In genomic region chr4:52477191-52477590, GRCh38 we compare ENCODE assay signal across 18 cellular contexts.
DNase-seq lines count a peak whose midpoint lies in the region; ATAC-seq, FAIRE-seq and TF ChIP-seq lines count a peak whose summit lies in the region.
"Had no signal": no experiment of that assay in that cellular context is flagged by ENCODE, and none has a peak within 500 bp of the region (broad histone marks: within the 10 kb centered on the region; RNA-seq: fewer than 3 reads in every experiment).

No MANE protein-coding gene starts in this region.

- no peaks in the 10 kb centered on the region for H3K9me3 Mint-ChIP-seq in activated naive CD8-positive, alpha-beta T cell treated with anti-CD3 and anti-CD28 coated beads for 36 hours
- H3K9me3 Mint-ChIP-seq: GM23338 had no signal

- no peaks in the 10 kb centered on the region for H3K9me3 ChIP-seq in SK-N-SH
- no peaks in the 10 kb centered on the region for H3K9me3 ChIP-seq in stomach smooth muscle (ENCODE audit: control insufficient read depth in 2 of 2, low read length in 2 of 2)
- no peaks in the 10 kb centered on the region for H3K9me3 ChIP-seq in kidney (ENCODE audit: control insufficient read depth in 1 of 2, low read length in 2 of 2)

- no peaks in the 10 kb centered on the region for H4K20me1 ChIP-seq in SK-N-SH (ENCODE audit: insufficient read depth)

- no peak for FAIRE-seq in kidney (lab: Jason Lieb, UNC)
- FAIRE-seq: GM12892, GM18507, H54 had no signal

- intact Hi-C loops in kidney (cut with DNase I) = no loop called here

- no peak overlapping the region for H3K4me3 Mint-ChIP-seq in activated naive CD8-positive, alpha-beta T cell treated with anti-CD3 and anti-CD28 coated beads for 36 hours
- H3K4me3 Mint-ChIP-seq: CD4-positive, alpha-beta T cell; GM23338 had no signal

- no peak overlapping the region for H3K4me3 ChIP-seq in SK-N-SH (ENCODE audit: low read depth in 2 of 2, low read length in 1 of 2)
- no peak overlapping the region for H3K4me3 ChIP-seq in stomach smooth muscle (ENCODE audit: low read length in 2 of 2)
- no peak overlapping the region for H3K4me3 ChIP-seq in kidney (ENCODE audit: low read length in 2 of 2)
- H3K4me3 ChIP-seq: GM23338 had no signal

- H3K4me1 ChIP-seq in SK-N-SH (ENCODE audit: control insufficient read depth in 1 of 2, insufficient read depth in 2 of 2, low read depth in 1 of 2, low read length in 1 of 2) = no peaks in the 10 kb centered on the region; a peak in 2 of 4 replicates
- peaks cover 5% of the 10 kb centered on the region for H3K4me1 ChIP-seq in stomach smooth muscle (ENCODE audit: control insufficient read depth, insufficient read depth, low read length)
- H3K4me1 ChIP-seq in kidney (ENCODE audit: control insufficient read depth in 1 of 2, insufficient read depth in 1 of 2, low read depth in 1 of 2, low read length in 2 of 2) = no peaks in the 10 kb centered on the region

- no peaks in the 10 kb centered on the region for H3F3A ChIP-seq in SK-N-SH (replicated peaks; ENCODE audit: insufficient read depth)

- 14% methylated on average over 3 of the region's 3 CpGs for WGBS in SK-N-SH (ENCODE audit: low lambda C conversion rate)

- H3K79me2 ChIP-seq in SK-N-SH (ENCODE audit: insufficient read depth) = no peaks in the 10 kb centered on the region

- no peak for TF ChIP-seq RAD21 in SK-N-SH (IDR thresholded peaks at IDR 0.05; ENCODE audit: low read length)

- H3K36me3 ChIP-seq in SK-N-SH (replicated peaks in 1 of 2; ENCODE audit: control insufficient read depth in 1 of 2, insufficient read depth in 2 of 2, low read length in 1 of 2) = no peaks in the 10 kb centered on the region
- no peaks in the 10 kb centered on the region for H3K36me3 ChIP-seq in stomach smooth muscle (ENCODE audit: control insufficient read depth in 2 of 2, insufficient read depth in 2 of 2, low read length in 2 of 2)
- no peaks in the 10 kb centered on the region for H3K36me3 ChIP-seq in kidney (ENCODE audit: control insufficient read depth in 1 of 2, insufficient read depth in 2 of 2, low read length in 2 of 2)

- no peak overlapping the region for H2AFZ ChIP-seq in SK-N-SH (ENCODE audit: low read depth)
- H2AFZ ChIP-seq: GM23338 had no signal

- CTCF ChIA-PET in SK-N-SH (lab: Yijun Ruan, JAX) = interaction anchor here (1.6 kb wide), 2 partner anchors 68 to 506 kb away, joined by 3 to 5 read pairs; no protein-coding TSS in a partner anchor

- DNase-seq in SK-N-SH = peak; percentile 22
- peak; percentile 1 for DNase-seq in amniotic epithelial cell (ENCODE audit: low read depth)
- peak; percentile 32 for DNase-seq in inferior parietal cortex (ENCODE audit: extremely low spot score)
- DNase-seq in activated naive CD8-positive, alpha-beta T cell treated with anti-CD3 and anti-CD28 coated beads for 36 hours = no peak
- no peak for DNase-seq in kidney
- no peak for DNase-seq in HPDE6-E6E7 (ENCODE audit: extremely low spot score)
- DNase-seq: CD4-positive, alpha-beta T cell; DMS153; DMS79; GDM1; HCEC 1CT had no signal

- H3K9me2 ChIP-seq in SK-N-SH = no peaks in the 10 kb centered on the region

- H3K27me3 Mint-ChIP-seq in activated naive CD8-positive, alpha-beta T cell treated with anti-CD3 and anti-CD28 coated beads for 36 hours = peaks cover 10% of the 10 kb centered on the region

- no peak overlapping the region for H3K9ac ChIP-seq in SK-N-SH
- no peak overlapping the region for H3K9ac ChIP-seq in stomach smooth muscle (ENCODE audit: low read length in 2 of 2)
- H3K9ac ChIP-seq in kidney (ENCODE audit: low read length in 2 of 2) = no peak overlapping the region

- POLR2A ChIA-PET in SK-N-SH (lab: Yijun Ruan, JAX) = interaction anchor here (0.5 kb wide), 1 partner anchor 153 kb away, joined by 3 read pairs; no protein-coding TSS in a partner anchor

- no peak for ATAC-seq in HG03139 (IDR thresholded peaks at IDR 0.05; ENCODE audit: unreplicated experiment)
- ATAC-seq: GM23338 had no signal

- no peak overlapping the region for H3K27ac Mint-ChIP-seq in activated naive CD8-positive, alpha-beta T cell treated with anti-CD3 and anti-CD28 coated beads for 36 hours
- H3K27ac Mint-ChIP-seq: CD4-positive, alpha-beta T cell; GM23338 had no signal

- H3K27me3 ChIP-seq in SK-N-SH (ENCODE audit: insufficient read depth) (no peaks in the 10 kb centered on the region), stomach smooth muscle (ENCODE audit: control insufficient read depth in 1 of 2, insufficient read depth in 2 of 2, low read length in 2 of 2) (no peaks in the 10 kb centered on the region)

- no peaks in the 10 kb centered on the region for H3K36me3 Mint-ChIP-seq in activated naive CD8-positive, alpha-beta T cell treated with anti-CD3 and anti-CD28 coated beads for 36 hours

- no peak overlapping the region for H3K4me2 ChIP-seq in SK-N-SH
- H3K4me2 ChIP-seq: GM23338 had no signal

- peak in 1 of 2 experiments; percentile 29; a peak in 1 of 4 replicates for TF ChIP-seq EP300 in SK-N-SH (IDR thresholded peaks at IDR 0.05; ENCODE audit: borderline replicate concordance in 1 of 2, low read depth in 1 of 2, low read length in 1 of 2)

- H3K27ac ChIP-seq in SK-N-SH (ENCODE audit: low read depth in 2 of 2, low read length in 1 of 2) = no peak overlapping the region; a peak in 1 of 4 replicates
- H3K27ac ChIP-seq in stomach smooth muscle (ENCODE audit: low read length) = peak overlapping the region; percentile 38
- H3K27ac ChIP-seq in kidney (ENCODE audit: low read depth in 2 of 2, low read length in 2 of 2) = no peak overlapping the region
- H3K27ac ChIP-seq: C4-2B had no signal

- no peaks in the 10 kb centered on the region for H3K4me1 Mint-ChIP-seq in activated naive CD8-positive, alpha-beta T cell treated with anti-CD3 and anti-CD28 coated beads for 36 hours

- TF ChIP-seq CTCF in SK-N-SH (IDR thresholded peaks at IDR 0.05) = no peak
- TF ChIP-seq CTCF in kidney (IDR thresholded peaks at IDR 0.05; ENCODE audit: borderline replicate concordance, extremely low read depth, insufficient read depth) = no peak

TF ChIP-seq in SK-N-SH, 30 proteins besides CTCF, POLR2A, EP300 and RAD21:
- TF ChIP-seq RCOR1 (IDR thresholded peaks at IDR 0.05; ENCODE audit: low read length) (no peak), YY1 (IDR thresholded peaks at IDR 0.05; ENCODE audit: low read depth) (no peak), TEAD4 (IDR thresholded peaks at IDR 0.05; ENCODE audit: borderline replicate concordance, insufficient read depth) (no peak), MEF2A (IDR thresholded peaks at IDR 0.05; ENCODE audit: borderline replicate concordance, low read depth) (no peak), RFX5 (IDR thresholded peaks at IDR 0.05; ENCODE audit: low read length) (no peak), IRF3 (IDR thresholded peaks at IDR 0.05; ENCODE audit: low read depth, low read length) (no peak)

Comparison
In these comparisons a context has a peak if more than half of its experiments do, and no peak if none do; other contexts are left out.
1. DNase-seq: peak in SK-N-SH (single experiment), amniotic epithelial cell (single experiment) and inferior parietal cortex (single experiment); none in activated naive CD8-positive, alpha-beta T cell treated with anti-CD3 and anti-CD28 coated beads for 36 hours (single experiment), kidney (single experiment) and HPDE6-E6E7 (single experiment).